ENCODE assay signal across 11 cellular contexts in genomic region chr14:78595797-78596196, GRCh38.
DNase-seq lines count a peak whose midpoint lies in the region; ATAC-seq and TF ChIP-seq lines count a peak whose summit lies in the region.
"Had no signal": no experiment of that assay in that cellular context is flagged by ENCODE, and none has a peak within 500 bp of the region (broad histone marks: within the 10 kb centered on the region; RNA-seq: fewer than 3 reads in every experiment).

No MANE protein-coding gene starts in this region.

- H3K79me2 ChIP-seq in SK-N-SH (ENCODE audit: insufficient read depth) = no peaks in the 10 kb centered on the region

- no peak overlapping the region for H2AFZ ChIP-seq in SK-N-SH (ENCODE audit: low read depth)

- H4K20me1 ChIP-seq in SK-N-SH (ENCODE audit: insufficient read depth) = no peaks in the 10 kb centered on the region

- intact Hi-C loops in transverse colon (cut with DNase I; ENCODE audit: low total_unique reads) = no loop called here

- TF ChIP-seq POLR2A in transverse colon (IDR thresholded peaks at IDR 0.05) = no peak

- no peak overlapping the region for H3K4me2 ChIP-seq in SK-N-SH

- H3K36me3 ChIP-seq in SK-N-SH (replicated peaks in 1 of 2; ENCODE audit: control insufficient read depth in 1 of 2, insufficient read depth in 2 of 2, low read length in 1 of 2) (no peaks in the 10 kb centered on the region), transverse colon (no peaks in the 10 kb centered on the region)
- H3K36me3 ChIP-seq: left ventricle myocardium inferior had no signal

- H3K9ac ChIP-seq in SK-N-SH = no peak overlapping the region

- H3K4me1 ChIP-seq in SK-N-SH (ENCODE audit: control insufficient read depth in 1 of 2, insufficient read depth in 2 of 2, low read depth in 1 of 2, low read length in 1 of 2) = no peaks in the 10 kb centered on the region
- H3K4me1 ChIP-seq in transverse colon = no peaks in the 10 kb centered on the region
- H3K4me1 ChIP-seq: left ventricle myocardium inferior had no signal

- H3F3A ChIP-seq in SK-N-SH (replicated peaks; ENCODE audit: insufficient read depth) = no peaks in the 10 kb centered on the region

- POLR2A ChIA-PET in SK-N-SH (lab: Yijun Ruan, JAX) = no interaction called here

- peak; percentile 27 for DNase-seq in SK-N-SH
- peak; percentile 72 for DNase-seq in NCI-H1694 (lab: John Stamatoyannopoulos, UW)
- DNase-seq in dermis blood vessel endothelial cell = peak; percentile 38
- DNase-seq in retina = peak; percentile 19
- DNase-seq in transverse colon = no peak
- DNase-seq in NCI-H226 = no peak
- DNase-seq in kidney glomerular epithelial cell (lab: John Stamatoyannopoulos, UW) = no peak
- DNase-seq: CD4-positive, alpha-beta T cell; left ventricle myocardium inferior; RPMI8226 had no signal

- H3K27ac ChIP-seq in SK-N-SH (ENCODE audit: low read depth in 2 of 2, low read length in 1 of 2) (no peak overlapping the region), transverse colon (no peak overlapping the region)
- H3K27ac ChIP-seq: left ventricle myocardium inferior had no signal

- no peaks in the 10 kb centered on the region for H3K9me2 ChIP-seq in SK-N-SH

- peak; percentile 53 for TF ChIP-seq RAD21 in SK-N-SH (IDR thresholded peaks at IDR 0.05; ENCODE audit: low read length)

- TF ChIP-seq EP300 in SK-N-SH (IDR thresholded peaks at IDR 0.05; ENCODE audit: borderline replicate concordance in 1 of 2, low read depth in 1 of 2, low read length in 1 of 2) (no peak), transverse colon (IDR thresholded peaks at IDR 0.05; ENCODE audit: low read depth) (no peak)

- WGBS in SK-N-SH (ENCODE audit: low lambda C conversion rate) = 22% methylated on average over 7 of the region's 7 CpGs
- WGBS in transverse colon (ENCODE audit: low coverage in 1 of 2), 2 donors = 26 to 49% methylated on average over 3 to 7 of the region's 7 CpGs

- H3K4me3 ChIP-seq in SK-N-SH (ENCODE audit: low read depth in 2 of 2, low read length in 1 of 2) (no peak overlapping the region), transverse colon (no peak overlapping the region)
- H3K4me3 ChIP-seq: left ventricle myocardium inferior had no signal

- CTCF ChIA-PET in SK-N-SH (lab: Yijun Ruan, JAX) = interaction anchor here (0.8 to 7.6 kb wide), 12 partner anchors 9 to 574 kb away, joined by 3 to 55 read pairs (median 4); no protein-coding TSS in a partner anchor

- no peak for ATAC-seq in SK-N-SH treated with all-trans-retinoic acid at 6 μM for 48 hours

- in situ Hi-C loops in transverse colon (cut with MboI; ENCODE audit: low pct_ligation_motif_present in 1 of 4, low pct_unique_long_range_greater_than_20kb in 1 of 4, low sequenced_read_pairs in 3 of 4) = loop anchor here in 2 of 4 donors (25.0 kb wide), 1 partner anchor 733 kb away; no protein-coding TSS in a partner anchor

- TF ChIP-seq CTCF in SK-N-SH (IDR thresholded peaks at IDR 0.05) (no peak; the same call in 1 of the 2 replicates), transverse colon (IDR thresholded peaks at IDR 0.05) (no peak)

- no peaks in the 10 kb centered on the region for H3K9me3 ChIP-seq in SK-N-SH
- no peaks in the 10 kb centered on the region for H3K9me3 ChIP-seq in transverse colon
- H3K9me3 ChIP-seq: left ventricle myocardium inferior had no signal

- H3K27me3 ChIP-seq in SK-N-SH (ENCODE audit: insufficient read depth) (no peaks in the 10 kb centered on the region), transverse colon (no peaks in the 10 kb centered on the region)

TF ChIP-seq in SK-N-SH, 30 proteins besides CTCF, POLR2A, EP300 and RAD21:
- peak; percentile 32; the same call in 1 of the 2 replicates for TF ChIP-seq SMC3 (IDR thresholded peaks at IDR 0.05; ENCODE audit: low read depth, low read length)
- TF ChIP-seq GABPA (IDR thresholded peaks at IDR 0.05; ENCODE audit: low read depth) = no peak
- TF ChIP-seq TCF12 (IDR thresholded peaks at IDR 0.05) = no peak

TF ChIP-seq in SK-N-SH treated with all-trans-retinoic acid at 6 μM for 48 hours, 23 proteins besides CTCF, POLR2A, EP300 and RAD21 (continues in another document):
- no peak for TF ChIP-seq PPARA (CRISPR knock-in tag; IDR thresholded peaks at IDR 0.05; ENCODE audit: borderline replicate concordance)
- TF ChIP-seq CREB5 (CRISPR knock-in tag; IDR thresholded peaks at IDR 0.05; ENCODE audit: low read depth) = no peak
- no peak for TF ChIP-seq ZNF565 (CRISPR knock-in tag; conservative IDR thresholded peaks at IDR 0.05; ENCODE audit: low read depth)
- TF ChIP-seq ZNF70 (CRISPR knock-in tag; IDR thresholded peaks at IDR 0.05) = no peak
- TF ChIP-seq, protein P1, sequence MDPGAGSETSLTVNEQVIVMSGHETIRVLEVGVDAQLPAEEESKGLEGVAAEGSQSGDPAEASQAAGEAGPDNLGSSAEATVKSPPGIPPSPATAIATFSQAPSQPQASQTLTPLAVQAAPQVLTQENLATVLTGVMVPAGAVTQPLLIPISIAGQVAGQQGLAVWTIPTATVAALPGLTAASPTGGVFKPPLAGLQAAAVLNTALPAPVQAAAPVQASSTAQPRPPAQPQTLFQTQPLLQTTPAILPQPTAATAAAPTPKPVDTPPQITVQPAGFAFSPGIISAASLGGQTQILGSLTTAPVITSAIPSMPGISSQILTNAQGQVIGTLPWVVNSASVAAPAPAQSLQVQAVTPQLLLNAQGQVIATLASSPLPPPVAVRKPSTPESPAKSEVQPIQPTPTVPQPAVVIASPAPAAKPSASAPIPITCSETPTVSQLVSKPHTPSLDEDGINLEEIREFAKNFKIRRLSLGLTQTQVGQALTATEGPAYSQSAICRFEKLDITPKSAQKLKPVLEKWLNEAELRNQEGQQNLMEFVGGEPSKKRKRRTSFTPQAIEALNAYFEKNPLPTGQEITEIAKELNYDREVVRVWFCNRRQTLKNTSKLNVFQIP (CRISPR knock-in tag; IDR thresholded peaks at IDR 0.05; ENCODE audit: borderline replicate concordance, low read depth) = no peak
- TF ChIP-seq ARNTL (CRISPR knock-in tag; IDR thresholded peaks at IDR 0.05; ENCODE audit: borderline replicate concordance, low read depth) = no peak
- no peak for TF ChIP-seq RARB (CRISPR knock-in tag; IDR thresholded peaks at IDR 0.05)
- no peak for TF ChIP-seq CSDC2 (CRISPR knock-in tag; IDR thresholded peaks at IDR 0.05)
- TF ChIP-seq TSHZ2 (CRISPR knock-in tag; IDR thresholded peaks at IDR 0.05) = no peak
- TF ChIP-seq ISL1 (CRISPR knock-in tag; IDR thresholded peaks at IDR 0.05) = no peak
- TF ChIP-seq, protein P2, sequence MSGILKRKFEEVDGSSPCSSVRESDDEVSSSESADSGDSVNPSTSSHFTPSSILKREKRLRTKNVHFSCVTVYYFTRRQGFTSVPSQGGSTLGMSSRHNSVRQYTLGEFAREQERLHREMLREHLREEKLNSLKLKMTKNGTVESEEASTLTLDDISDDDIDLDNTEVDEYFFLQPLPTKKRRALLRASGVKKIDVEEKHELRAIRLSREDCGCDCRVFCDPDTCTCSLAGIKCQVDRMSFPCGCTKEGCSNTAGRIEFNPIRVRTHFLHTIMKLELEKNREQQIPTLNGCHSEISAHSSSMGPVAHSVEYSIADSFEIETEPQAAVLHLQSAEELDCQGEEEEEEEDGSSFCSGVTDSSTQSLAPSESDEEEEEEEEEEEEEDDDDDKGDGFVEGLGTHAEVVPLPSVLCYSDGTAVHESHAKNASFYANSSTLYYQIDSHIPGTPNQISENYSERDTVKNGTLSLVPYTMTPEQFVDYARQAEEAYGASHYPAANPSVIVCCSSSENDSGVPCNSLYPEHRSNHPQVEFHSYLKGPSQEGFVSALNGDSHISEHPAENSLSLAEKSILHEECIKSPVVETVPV (CRISPR knock-in tag; IDR thresholded peaks at IDR 0.05) = no peak
- TF ChIP-seq OSR1 (CRISPR knock-in tag; IDR thresholded peaks at IDR 0.05) = no peak
- TF ChIP-seq ZC3H10 (CRISPR knock-in tag; IDR thresholded peaks at IDR 0.05) = no peak
- TF ChIP-seq TCF4 (CRISPR knock-in tag; IDR thresholded peaks at IDR 0.05; ENCODE audit: borderline replicate concordance) = no peak
- TF ChIP-seq ZNF8 (CRISPR knock-in tag; IDR thresholded peaks at IDR 0.05) = no peak
- TF ChIP-seq ESRRG (CRISPR knock-in tag; IDR thresholded peaks at IDR 0.05) = no peak
- TF ChIP-seq SNAI2 (CRISPR knock-in tag; IDR thresholded peaks at IDR 0.05) = no peak
- TF ChIP-seq BACH2 (CRISPR knock-in tag; IDR thresholded peaks at IDR 0.05; ENCODE audit: borderline replicate concordance) = no peak
- TF ChIP-seq TOX (CRISPR knock-in tag; IDR thresholded peaks at IDR 0.05; ENCODE audit: borderline replicate concordance) = no peak

Comparison
In these comparisons a context has a peak if more than half of its experiments do, and no peak if none do; other contexts are left out.
1. DNase-seq: peak in SK-N-SH (single experiment), NCI-H1694 (single experiment), dermis blood vessel endothelial cell (single experiment) and retina (single experiment); none in transverse colon (single experiment), NCI-H226 (single experiment) and kidney glomerular epithelial cell (single experiment).